ENCODE assay signal across 8 cellular contexts in genomic region chr13:41916173-41916954, GRCh38. TPM values are rescaled to one million over a fixed set of nuclear protein-coding genes. Genes with fewer than 3 reads are reported as not detected.
DNase-seq lines count a peak whose midpoint lies in the region; ATAC-seq, FAIRE-seq and TF ChIP-seq lines count a peak whose summit lies in the region.

No MANE protein-coding gene starts in this region.

- CTCF ChIA-PET in activated CD8-positive, alpha-beta T cell treated with anti-CD3 and anti-CD28 coated beads, Interleukin-2, amount 10 ng/mL, durations not matched to agents 7 days and 5 days (lab: Charles Lee) = interaction anchor here (0.8 to 1.2 kb wide), 2 partner anchors 9 to 13 kb away, joined by 4 read pairs; no protein-coding TSS in a partner anchor
- CTCF ChIA-PET in Calu3 (lab: Charles Lee) = no interaction called here

- ATAC-seq in GM19468 (IDR thresholded peaks at IDR 0.05; ENCODE audit: extremely low read depth, unreplicated experiment) (peak; percentile 80), HG03469 (IDR thresholded peaks at IDR 0.05; ENCODE audit: unreplicated experiment) (peak; percentile 73)
- ATAC-seq in activated CD8-positive, alpha-beta T cell treated with anti-CD3 and anti-CD28 coated beads, Interleukin-2, amount 10 ng/mL, durations not matched to agents 7 days and 5 days = peak; percentile 82

- peak; percentile 79 for FAIRE-seq in keratinocyte (lab: Jason Lieb, UNC)

- no peak for TF ChIP-seq CTCF in keratinocyte (optimal IDR thresholded peaks at IDR 0.05 in 1 of 3, IDR thresholded peaks at IDR 0.05 in 1 of 3, conservative IDR thresholded peaks at IDR 0.05 in 1 of 3; ENCODE audit: extremely low read depth in 1 of 3, insufficient read depth in 2 of 3, low read length in 3 of 3)
- TF ChIP-seq CTCF in Calu3 (IDR thresholded peaks at IDR 0.05; ENCODE audit: unreplicated experiment) = no peak

- intact Hi-C loops in Calu3 (cut with micrococcal nuclease; ENCODE audit: unreplicated experiment) = no loop called here

- peak overlapping the region; percentile 70 for H3K4me3 Mint-ChIP-seq in activated CD8-positive, alpha-beta T cell treated with anti-CD3 and anti-CD28 coated beads, Interleukin-2, amount 10 ng/mL, durations not matched to agents 7 days and 5 days
- no peak overlapping the region for H3K4me3 Mint-ChIP-seq in Calu3 (ENCODE audit: low read depth, unreplicated experiment)

- no peaks in the 10 kb centered on the region for H3K27me3 Mint-ChIP-seq in activated CD8-positive, alpha-beta T cell treated with anti-CD3 and anti-CD28 coated beads, Interleukin-2, amount 10 ng/mL, durations not matched to agents 7 days and 5 days (ENCODE audit: low read depth)
- H3K27me3 Mint-ChIP-seq in Calu3 (ENCODE audit: unreplicated experiment) = no peaks in the 10 kb centered on the region

- H3K4me2 ChIP-seq in keratinocyte (ENCODE audit: control insufficient read depth, extremely low read depth, insufficient read depth, low read depth, low read length) = peak overlapping the region; percentile 49

- H3K9me3 ChIP-seq in keratinocyte (ENCODE audit: control insufficient read depth, low read depth, low read length) = no peaks in the 10 kb centered on the region

- no peaks in the 10 kb centered on the region for H3K36me3 ChIP-seq in keratinocyte (ENCODE audit: control insufficient read depth in 2 of 2, extremely low read depth in 1 of 2, insufficient read depth in 2 of 2, low read length in 2 of 2)

- dilution Hi-C loops in keratinocyte (cut with MboI; ENCODE audit: extremely low pct_ligation_motif_present, low sequenced_read_pairs) = no loop called here

- peaks cover 32% of the 10 kb centered on the region for H3K79me2 ChIP-seq in keratinocyte (ENCODE audit: control insufficient read depth, insufficient read depth, low read length)

- peak overlapping the region; percentile 11 for H3K9ac ChIP-seq in keratinocyte (ENCODE audit: control insufficient read depth, extremely low read depth, insufficient read depth, low read length)

- H3K4me1 Mint-ChIP-seq in activated CD8-positive, alpha-beta T cell treated with anti-CD3 and anti-CD28 coated beads, Interleukin-2, amount 10 ng/mL, durations not matched to agents 7 days and 5 days (ENCODE audit: low read depth) = peaks cover 46% of the 10 kb centered on the region
- H3K4me1 Mint-ChIP-seq in Calu3 (ENCODE audit: low read depth, unreplicated experiment) = peaks cover 14% of the 10 kb centered on the region

- peaks cover 2% of the 10 kb centered on the region for H3K9me1 ChIP-seq in keratinocyte (ENCODE audit: control insufficient read depth, extremely low read depth, insufficient read depth, low read length)

- peak overlapping the region in 1 of 3 experiments; percentile 2 for H3K4me3 ChIP-seq in keratinocyte (ENCODE audit: control insufficient read depth in 2 of 3, extremely low read depth in 1 of 3, insufficient read depth in 2 of 3, low read depth in 1 of 3, low read length in 3 of 3)

- H4K20me1 ChIP-seq in keratinocyte (ENCODE audit: control insufficient read depth, extremely low read depth, insufficient read depth, low read length) = no peaks in the 10 kb centered on the region

- no peaks in the 10 kb centered on the region for H3K27me3 ChIP-seq in keratinocyte (ENCODE audit: control insufficient read depth, extremely low read depth, insufficient read depth, low read length)

- H3K27ac ChIP-seq in keratinocyte (ENCODE audit: control insufficient read depth, insufficient read depth, low read length) = peak overlapping the region; percentile 19

- DNase-seq in Daoy (ENCODE audit: low read depth) (peak; percentile 40), keratinocyte (ENCODE audit: low read depth, low spot score) (no peak), Calu3 (no peak)
- peak; percentile 28 for DNase-seq in activated CD8-positive, alpha-beta T cell treated with anti-CD3 and anti-CD28 coated beads, Interleukin-2, amount 10 ng/mL, durations not matched to agents 7 days and 5 days
- no peak for DNase-seq in stimulated activated CD4-positive, alpha-beta T cell treated with anti-CD3 and anti-CD28 coated beads, Interleukin-4, amount 100 ng/mL, for 1 hour
- DNase-seq in activated CD8-positive, alpha-beta memory T cell treated with anti-CD3 and anti-CD28 coated beads, Interleukin-2, amount 50 U/mL, for 4 hours = no peak

- no TSS peak for BruUV-seq in Calu3 (replicated peaks; lab: Mats Ljungman, UMichigan)

- peaks cover 24% of the 10 kb centered on the region for H3K4me1 ChIP-seq in keratinocyte (ENCODE audit: control insufficient read depth, extremely low read depth, insufficient read depth, low read length)

- H3K9me3 Mint-ChIP-seq in activated CD8-positive, alpha-beta T cell treated with anti-CD3 and anti-CD28 coated beads, Interleukin-2, amount 10 ng/mL, durations not matched to agents 7 days and 5 days (ENCODE audit: insufficient read depth) = no peaks in the 10 kb centered on the region
- H3K9me3 Mint-ChIP-seq in Calu3 (ENCODE audit: low read depth, unreplicated experiment) = no peaks in the 10 kb centered on the region

- H3K27ac Mint-ChIP-seq in activated CD8-positive, alpha-beta T cell treated with anti-CD3 and anti-CD28 coated beads, Interleukin-2, amount 10 ng/mL, durations not matched to agents 7 days and 5 days = peak overlapping the region; percentile 92
- H3K27ac Mint-ChIP-seq in Calu3 (ENCODE audit: unreplicated experiment) = no peak overlapping the region

- POLR2A ChIA-PET in activated CD8-positive, alpha-beta T cell treated with anti-CD3 and anti-CD28 coated beads, Interleukin-2, amount 10 ng/mL, durations not matched to agents 7 days and 5 days (lab: Charles Lee) = interaction anchor here (0.6 to 1.0 kb wide), 3 partner anchors 45 to 99 kb away, joined by 3 to 6 read pairs (median 3); partner anchors contain the start of gene VWA8

- no peak overlapping the region for H2AFZ ChIP-seq in keratinocyte (ENCODE audit: control insufficient read depth, low read length)

- peaks cover 21% of the 10 kb centered on the region for H3K36me3 Mint-ChIP-seq in activated CD8-positive, alpha-beta T cell treated with anti-CD3 and anti-CD28 coated beads, Interleukin-2, amount 10 ng/mL, durations not matched to agents 7 days and 5 days (ENCODE audit: low read depth)
- no peaks in the 10 kb centered on the region for H3K36me3 Mint-ChIP-seq in Calu3 (ENCODE audit: insufficient read depth, unreplicated experiment)

RNA-seq across cellular contexts. Expression of gene VWA8, which starts 44.5 kb away (rescaled TPM):
- total RNA-seq in Daoy (2014; rRNA removed; shearing (Covaris generic)) = 6.7 and 10.1 TPM in 2 replicates
- total RNA-seq in activated CD8-positive, alpha-beta T cell treated with anti-CD3 and anti-CD28 coated beads, Interleukin-2, amount 10 ng/mL, durations not matched to agents 7 days and 5 days = 10 to 100 TPM; 15.7 to 16.9 TPM
- 14.0 to 17.8 TPM (median 15.2 TPM) in 3 replicates for polyA plus RNA-seq in keratinocyte
- polyA plus RNA-seq in keratinocyte (2011; ENCODE audit: low read depth) = 4.5 TPM
- 6.5 and 12.0 TPM in 2 replicates for polyA plus RNA-seq in keratinocyte (2011; cell fraction: cytosol; rRNA removed)
- 21.8 and 31.7 TPM in 2 replicates for polyA plus RNA-seq in keratinocyte (2011; cell fraction: nucleus; rRNA removed)
- 4.1 and 10.9 TPM in 2 replicates for polyA plus RNA-seq in keratinocyte (2012; ENCODE audit: low replicate concordance)
- polyA minus RNA-seq in keratinocyte = 4.9 to 53.0 TPM (median 29.1 TPM) in 3 replicates
- 13.0 TPM for polyA minus RNA-seq in keratinocyte (2011; cell fraction: cytosol; rRNA and poly(A)+ RNA removed)
- 59.4 and 96.4 TPM in 2 replicates for polyA minus RNA-seq in keratinocyte (2011; cell fraction: nucleus; rRNA and poly(A)+ RNA removed)
- 13.8 and 15.2 TPM in 2 replicates for total RNA-seq in Calu3 (2022)

Comparison
In these comparisons a context has a peak if more than half of its experiments do, and no peak if none do; other contexts are left out.
1. DNase-seq: peak in Daoy (single experiment) and activated CD8-positive, alpha-beta T cell treated with anti-CD3 and anti-CD28 coated beads, Interleukin-2, amount 10 ng/mL, durations not matched to agents 7 days and 5 days (single experiment); none in keratinocyte (single experiment), Calu3 (single experiment), stimulated activated CD4-positive, alpha-beta T cell treated with anti-CD3 and anti-CD28 coated beads, Interleukin-4, amount 100 ng/mL, for 1 hour (single experiment) and activated CD8-positive, alpha-beta memory T cell treated with anti-CD3 and anti-CD28 coated beads, Interleukin-2, amount 50 U/mL, for 4 hours (single experiment).
2. Peak in every context shown above with its lines, with median percentiles within 50 percentile points of each other: ATAC-seq.